In genomic region chr18:59696311-59697235, GRCh38 we compare ENCODE assay signal across 8 cellular contexts. TPM values are rescaled to one million over a fixed set of nuclear protein-coding genes. Genes with fewer than 3 reads are reported as not detected.
DNase-seq lines count a peak whose midpoint lies in the region; ATAC-seq and TF ChIP-seq lines count a peak whose summit lies in the region.

No MANE protein-coding gene starts in this region.

- no peak for DNase-seq in AG04450 (ENCODE audit: low read depth, low spot score)
- DNase-seq in Peyer's patch = peak in 1 of 3 donors; percentile 50
- peak; percentile 67 for DNase-seq in fibroblast of villous mesenchyme (ENCODE audit: low read depth)
- DNase-seq in posterior vena cava (ENCODE audit: low spot score) = peak; percentile 71
- DNase-seq in activated CD4-positive, CD25-positive, alpha-beta regulatory T cell treated with anti-CD3 and anti-CD28 coated beads, Interleukin-2, amount 50 U/mL, for 72 hours = no peak

- no peak for TF ChIP-seq CTCF in AG04450 (IDR thresholded peaks at IDR 0.05; ENCODE audit: low read depth, low read length)
- no peak for TF ChIP-seq CTCF in Peyer's patch (IDR thresholded peaks at IDR 0.05)
- no peak for TF ChIP-seq CTCF in fibroblast of villous mesenchyme (IDR thresholded peaks at IDR 0.05; ENCODE audit: insufficient read depth, low read depth, low read length)

- peak; percentile 39 for ATAC-seq in GM21528 (IDR thresholded peaks at IDR 0.05; ENCODE audit: low FRiP score, unreplicated experiment)
- no peak for ATAC-seq in HG03196 (IDR thresholded peaks at IDR 0.05; ENCODE audit: unreplicated experiment)
- ATAC-seq in GM21526 (IDR thresholded peaks at IDR 0.05; ENCODE audit: low FRiP score, unreplicated experiment) = no peak

- no peak for TF ChIP-seq POLR2A in Peyer's patch (IDR thresholded peaks at IDR 0.05)

- CTCF ChIA-PET in AG04450 (lab: Charles Lee) = interaction anchor here (0.6 to 3.0 kb wide), 87 partner anchors 9 to 448 kb away, joined by 3 to 108 read pairs (median 4); no protein-coding TSS in a partner anchor

- POLR2A ChIA-PET in AG04450 (lab: Yijun Ruan, JAX) = interaction anchor here (0.8 to 2.3 kb wide), 11 partner anchors 10 to 238 kb away, joined by 3 to 20 read pairs (median 4); no protein-coding TSS in a partner anchor

- intact Hi-C loops in posterior vena cava (cut with DNase I) = loop anchor here in 1 of 2 donors (10.0 kb wide), 3 partner anchors 72 to 232 kb away; no protein-coding TSS in a partner anchor

- H3K4me3 ChIP-seq in AG04450 (ENCODE audit: low read depth, low read length) (peak overlapping the region; percentile 95), Peyer's patch (peak overlapping the region; percentile 25 to 52 (median 40)), fibroblast of villous mesenchyme (ENCODE audit: low read depth, low read length) (peak overlapping the region; percentile 82)

- H3K9me3 ChIP-seq in AG04450 (ENCODE audit: control insufficient read depth, insufficient read depth, low read length) (no peaks in the 10 kb centered on the region; the same call in 1 of the 2 replicates), Peyer's patch (no peaks in the 10 kb centered on the region)

- H3K4me1 ChIP-seq in Peyer's patch = peaks cover 0 to 23% (median 0%) of the 10 kb centered on the region in 4 donors

- H3K27ac ChIP-seq in AG04450 (ENCODE audit: low read depth, low read length) = no peak overlapping the region
- peak overlapping the region in 2 of 4 donors; percentile 31 to 44 for H3K27ac ChIP-seq in Peyer's patch

- no peaks in the 10 kb centered on the region for H3K36me3 ChIP-seq in Peyer's patch

- H3K27me3 ChIP-seq in AG04450 (ENCODE audit: control insufficient read depth, insufficient read depth, low read length) (no peaks in the 10 kb centered on the region), Peyer's patch (no peaks in the 10 kb centered on the region)

RNA-seq across cellular contexts. Expression of gene CCBE1, which starts 0.7 kb away (rescaled TPM):
- 40.4 and 51.5 TPM in 2 replicates for polyA plus RNA-seq in AG04450 (2011; rRNA removed)
- 50.1 and 58.8 TPM in 2 replicates for polyA minus RNA-seq in AG04450 (2011; rRNA and poly(A)+ RNA removed)
- total RNA-seq in Peyer's patch (1 to 10 TPM in 3 of 4 donors, under 1 TPM in 1; 0.18 to 2.8 (median 1.6) TPM), fibroblast of villous mesenchyme (7.4 and 10.4 TPM in 2 replicates), posterior vena cava (1 to 10 TPM; 2.1 to 3.0 TPM)

Comparison
In these comparisons a context has a peak if more than half of its experiments do, and no peak if none do; other contexts are left out.
1. DNase-seq: peak in fibroblast of villous mesenchyme (single experiment) and posterior vena cava (single experiment); none in AG04450 (single experiment) and activated CD4-positive, CD25-positive, alpha-beta regulatory T cell treated with anti-CD3 and anti-CD28 coated beads, Interleukin-2, amount 50 U/mL, for 72 hours (single experiment).
2. H3K4me3 ChIP-seq: peak in every context shown above with its lines; median percentile 95 in AG04450; 82 in fibroblast of villous mesenchyme; 40 in Peyer's patch.